ENCODE assay signal across 8 cellular contexts in the genomic region with DNA sequence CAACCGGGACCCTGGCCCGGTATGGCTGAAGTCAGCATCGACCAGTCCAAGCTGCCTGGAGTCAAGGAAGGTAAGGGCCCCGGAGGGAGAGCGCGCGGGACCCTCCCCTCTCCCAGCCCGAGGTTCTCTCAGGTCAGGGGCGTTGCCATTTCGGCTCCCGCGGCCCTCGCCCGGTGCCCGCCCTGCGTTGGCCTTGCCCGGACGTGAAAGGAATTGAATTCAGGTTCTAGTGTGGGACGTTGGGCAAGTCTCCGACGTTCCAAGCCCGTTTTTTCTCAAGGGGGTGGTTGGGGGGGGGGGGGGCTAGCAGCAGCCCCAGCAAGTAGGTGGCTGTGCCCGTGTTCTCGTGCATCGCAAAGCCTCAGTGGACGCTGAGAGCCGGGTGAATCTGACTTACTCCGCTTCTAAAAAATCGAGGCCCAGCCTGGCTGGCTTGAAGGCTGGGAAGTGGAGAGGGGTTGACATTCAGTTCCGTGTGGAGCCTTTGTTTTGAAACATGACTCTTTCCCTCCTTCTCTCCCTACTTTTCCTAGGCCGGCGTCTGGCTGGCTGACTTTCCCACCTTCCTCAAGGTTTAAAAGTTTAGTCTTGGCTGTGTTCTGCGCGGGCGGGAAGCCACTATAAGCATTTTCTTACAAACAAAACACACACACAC. TPM values are rescaled to one million over a fixed set of nuclear protein-coding genes. Genes with fewer than 3 reads are reported as not detected.
DNase-seq lines count a peak whose midpoint lies in the region; ATAC-seq and TF ChIP-seq lines count a peak whose summit lies in the region.

No MANE protein-coding gene starts in this region.

- POLR2A ChIA-PET in Caco-2 (lab: Charles Lee) = interaction anchor here (0.7 kb wide), 1 partner anchor 18 kb away, joined by 3 read pairs; no protein-coding TSS in a partner anchor
- POLR2A ChIA-PET in PC-3 (lab: Charles Lee; ENCODE audit: unreplicated experiment) = interaction anchor here (0.7 to 1.0 kb wide), 2 partner anchors 89 to 628 kb away, joined by 3 to 5 read pairs; no protein-coding TSS in a partner anchor

- in situ Hi-C loops in GM13976 (cut with MboI; ENCODE audit: low sequenced_read_pairs, unreplicated experiment) = loop anchor here (10.0 kb wide), 1 partner anchor 85 kb away; no protein-coding TSS in a partner anchor

- peaks cover 7% of the 10 kb centered on the region for H3F3A ChIP-seq in PC-3 (ENCODE audit: low read length, unreplicated experiment)

- peak overlapping the region; percentile 92 for H3K4me2 ChIP-seq in PC-3 (ENCODE audit: low read length)

- H3K27ac ChIP-seq in PC-3 (ENCODE audit: low read length) = peak overlapping the region; percentile 72

- H3K4me3 Mint-ChIP-seq in Caco-2 (ENCODE audit: unreplicated experiment) = peak overlapping the region; percentile 73
- H3K4me3 Mint-ChIP-seq in brain = peak overlapping the region; percentile 91 to 98 (median 96)

- H3K4me3 ChIP-seq in Caco-2 (ENCODE audit: low read depth, low read length) (peak overlapping the region; percentile 50), PC-3 (ENCODE audit: low read length) (peak overlapping the region; percentile 84), iPS-18c (ENCODE audit: insufficient read depth, low read depth, low read length) (peak overlapping the region; percentile 90), skeletal muscle cell (ENCODE audit: low read depth, low read length) (peak overlapping the region; percentile 88)

- intact Hi-C loops in Caco-2 (cut with micrococcal nuclease; ENCODE audit: unreplicated experiment) = no loop called here
- intact Hi-C loops in PC-3 (cut with micrococcal nuclease) = loop anchor here (1.0 to 2.0 kb wide), 6 partner anchors 21 to 263 kb away; no protein-coding TSS in a partner anchor

- H3K27ac Mint-ChIP-seq in Caco-2 (ENCODE audit: unreplicated experiment) (peak overlapping the region; percentile 62), brain (peak overlapping the region; percentile 92 to 99 (median 97))

- H3K9me3 ChIP-seq in Caco-2 = no peaks in the 10 kb centered on the region
- no peaks in the 10 kb centered on the region for H3K9me3 ChIP-seq in PC-3 (ENCODE audit: low read length)
- no peaks in the 10 kb centered on the region for H3K9me3 ChIP-seq in iPS-18c (ENCODE audit: control insufficient read depth, insufficient read depth, low read length)

- peak; percentile 28 for ATAC-seq in GM19324 (IDR thresholded peaks at IDR 0.05; ENCODE audit: low FRiP score, unreplicated experiment)
- ATAC-seq in HG03196 (IDR thresholded peaks at IDR 0.05; ENCODE audit: unreplicated experiment) = peak; percentile 25
- peak; percentile 54 for ATAC-seq in PC-3

- H3K27me3 Mint-ChIP-seq in Caco-2 (ENCODE audit: insufficient read depth, unreplicated experiment) = no peaks in the 10 kb centered on the region
- H3K27me3 Mint-ChIP-seq in brain = peaks cover 9% of the 10 kb centered on the region

- H3K27me3 ChIP-seq in Caco-2 (replicated peaks; ENCODE audit: control insufficient read depth, insufficient read depth, low read length) (no peaks in the 10 kb centered on the region), PC-3 (ENCODE audit: low read length) (no peaks in the 10 kb centered on the region)

- CTCF ChIA-PET in Caco-2 (lab: Charles Lee) = no interaction called here
- CTCF ChIA-PET in PC-3 (lab: Charles Lee) = no interaction called here

- H3K9me3 Mint-ChIP-seq in Caco-2 (ENCODE audit: unreplicated experiment) = no peaks in the 10 kb centered on the region
- no peaks in the 10 kb centered on the region for H3K9me3 Mint-ChIP-seq in brain

- peaks cover 31% of the 10 kb centered on the region for H3K4me1 Mint-ChIP-seq in Caco-2 (ENCODE audit: low read depth, unreplicated experiment)
- H3K4me1 Mint-ChIP-seq in brain = peaks cover 55% of the 10 kb centered on the region

- BruUV-seq in Caco-2 (replicated peaks; lab: Mats Ljungman, UMichigan) (no TSS peak), PC-3 (replicated peaks; lab: Mats Ljungman, UMichigan) (no TSS peak)

- TF ChIP-seq CTCF in Caco-2 (IDR thresholded peaks at IDR 0.05; ENCODE audit: insufficient read depth in 1 of 2, low read depth in 1 of 2, low read length in 1 of 2, severe bottlenecking in 1 of 2, unreplicated experiment in 1 of 2) (no peak), PC-3 (conservative IDR thresholded peaks at IDR 0.05; ENCODE audit: low read depth, low read length) (no peak), brain (conservative IDR thresholded peaks at IDR 0.05) (no peak), GM13976 (IDR thresholded peaks at IDR 0.05; ENCODE audit: borderline replicate concordance, control extremely low read depth, extremely low read depth, insufficient read depth, missing control alignments) (no peak)

- H3K36me3 ChIP-seq in Caco-2 (ENCODE audit: control insufficient read depth, insufficient read depth, low read length) (no peaks in the 10 kb centered on the region), PC-3 (ENCODE audit: low read depth, low read length) (no peaks in the 10 kb centered on the region)

- DNase-seq in Caco-2 (peak; percentile 47 to 62), PC-3 (peak; percentile 65), skeletal muscle cell (ENCODE audit: low read depth) (no peak), GM13976 (ENCODE audit: low spot score) (no peak)

- peaks cover 61% of the 10 kb centered on the region for H3K79me2 ChIP-seq in PC-3 (ENCODE audit: low read length)

- H2AFZ ChIP-seq in PC-3 (ENCODE audit: low read length) = peak overlapping the region; percentile 86

- H3K4me1 ChIP-seq in Caco-2 = peaks cover 26% of the 10 kb centered on the region
- H3K4me1 ChIP-seq in PC-3 (ENCODE audit: insufficient read depth, low read length) = peaks cover 46% of the 10 kb centered on the region

- H3K36me3 Mint-ChIP-seq in Caco-2 (ENCODE audit: insufficient read depth, unreplicated experiment) (peaks cover 20% of the 10 kb centered on the region), brain (no peaks in the 10 kb centered on the region)

- no peaks in the 10 kb centered on the region for H3K9me2 ChIP-seq in PC-3 (replicated peaks; ENCODE audit: low read length)

- no peaks in the 10 kb centered on the region for H4K20me1 ChIP-seq in PC-3 (ENCODE audit: low read length)

- H3K9ac ChIP-seq in PC-3 (ENCODE audit: low read length) = peak overlapping the region; percentile 88

RNA-seq across cellular contexts. Expression of a gene that starts 0.5 kb away (rescaled TPM):
- total RNA-seq in Caco-2 (2022) (0.19 and 0.52 TPM in 2 replicates), PC-3 (2014; rRNA removed) (1.2 TPM in 1 of 2 replicates, not detected in the other)
- polyA plus RNA-seq in brain (ENCODE audit: insufficient read depth, low read depth, low replicate concordance) = not detected

RNA-seq across cellular contexts. Expression of a gene that starts 0.6 kb away (rescaled TPM):
- total RNA-seq in Caco-2 (2022) (49.5 and 53.1 TPM in 2 replicates), PC-3 (2014; rRNA removed) (68.4 and 80.9 TPM in 2 replicates)
- 23.7 TPM for polyA plus RNA-seq in brain (ENCODE audit: insufficient read depth, low read depth, low replicate concordance)

Comparison
In these comparisons a context has a peak if more than half of its experiments do, and no peak if none do; other contexts are left out.
1. DNase-seq: peak in Caco-2 (2 of 2) and PC-3 (single experiment); none in skeletal muscle cell (single experiment) and GM13976 (single experiment).
2. Peak in every context shown above with its lines, with median percentiles within 50 percentile points of each other: H3K4me3 ChIP-seq and ATAC-seq.